In genomic region chr14:53900499-53900898, GRCh38 we compare ENCODE assay signal across 1 cellular context.
TF ChIP-seq lines count a peak whose summit lies in the region.

No MANE protein-coding gene starts in this region.

TF ChIP-seq in IMR-90, 13 proteins besides CTCF, POLR2A, EP300 and RAD21 (continued from another document):
- TF ChIP-seq, protein P1, sequence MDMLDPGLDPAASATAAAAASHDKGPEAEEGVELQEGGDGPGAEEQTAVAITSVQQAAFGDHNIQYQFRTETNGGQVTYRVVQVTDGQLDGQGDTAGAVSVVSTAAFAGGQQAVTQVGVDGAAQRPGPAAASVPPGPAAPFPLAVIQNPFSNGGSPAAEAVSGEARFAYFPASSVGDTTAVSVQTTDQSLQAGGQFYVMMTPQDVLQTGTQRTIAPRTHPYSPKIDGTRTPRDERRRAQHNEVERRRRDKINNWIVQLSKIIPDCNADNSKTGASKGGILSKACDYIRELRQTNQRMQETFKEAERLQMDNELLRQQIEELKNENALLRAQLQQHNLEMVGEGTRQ (IDR thresholded peaks at IDR 0.05; ENCODE audit: low read depth, low read length) = no peak
- TF ChIP-seq RFX5 (IDR thresholded peaks at IDR 0.05; ENCODE audit: low read depth, low read length) (no peak), ELK1 (IDR thresholded peaks at IDR 0.05; ENCODE audit: borderline replicate concordance, low read depth, low read length) (no peak)
